In the genomic region with DNA sequence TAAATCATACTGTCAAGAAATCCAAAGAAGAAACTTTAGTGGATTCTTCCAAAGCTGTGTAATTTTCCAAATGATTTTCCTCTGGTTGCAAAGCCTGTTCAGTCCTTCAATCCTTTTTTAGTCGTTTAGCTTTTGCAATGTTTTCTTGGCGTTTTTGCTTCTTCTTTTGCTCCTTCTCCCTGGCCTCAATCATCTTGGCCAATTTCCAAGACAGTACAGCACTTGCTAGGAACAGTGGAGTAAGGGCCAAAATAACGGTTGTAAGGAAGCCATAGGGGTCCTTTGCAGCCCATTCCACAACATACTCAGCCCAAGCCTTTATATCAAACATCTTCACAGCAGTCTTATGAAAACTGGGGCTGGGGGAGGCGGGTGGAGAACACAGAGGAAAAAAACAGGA, we compare ENCODE assay signal across 1 cellular context.
TF ChIP-seq lines count a peak whose summit lies in the region.

No MANE protein-coding gene starts in this region.

TF ChIP-seq in GM12878, 131 proteins besides CTCF, POLR2A, EP300 and RAD21 (continued from another document):
- TF ChIP-seq, protein P1, sequence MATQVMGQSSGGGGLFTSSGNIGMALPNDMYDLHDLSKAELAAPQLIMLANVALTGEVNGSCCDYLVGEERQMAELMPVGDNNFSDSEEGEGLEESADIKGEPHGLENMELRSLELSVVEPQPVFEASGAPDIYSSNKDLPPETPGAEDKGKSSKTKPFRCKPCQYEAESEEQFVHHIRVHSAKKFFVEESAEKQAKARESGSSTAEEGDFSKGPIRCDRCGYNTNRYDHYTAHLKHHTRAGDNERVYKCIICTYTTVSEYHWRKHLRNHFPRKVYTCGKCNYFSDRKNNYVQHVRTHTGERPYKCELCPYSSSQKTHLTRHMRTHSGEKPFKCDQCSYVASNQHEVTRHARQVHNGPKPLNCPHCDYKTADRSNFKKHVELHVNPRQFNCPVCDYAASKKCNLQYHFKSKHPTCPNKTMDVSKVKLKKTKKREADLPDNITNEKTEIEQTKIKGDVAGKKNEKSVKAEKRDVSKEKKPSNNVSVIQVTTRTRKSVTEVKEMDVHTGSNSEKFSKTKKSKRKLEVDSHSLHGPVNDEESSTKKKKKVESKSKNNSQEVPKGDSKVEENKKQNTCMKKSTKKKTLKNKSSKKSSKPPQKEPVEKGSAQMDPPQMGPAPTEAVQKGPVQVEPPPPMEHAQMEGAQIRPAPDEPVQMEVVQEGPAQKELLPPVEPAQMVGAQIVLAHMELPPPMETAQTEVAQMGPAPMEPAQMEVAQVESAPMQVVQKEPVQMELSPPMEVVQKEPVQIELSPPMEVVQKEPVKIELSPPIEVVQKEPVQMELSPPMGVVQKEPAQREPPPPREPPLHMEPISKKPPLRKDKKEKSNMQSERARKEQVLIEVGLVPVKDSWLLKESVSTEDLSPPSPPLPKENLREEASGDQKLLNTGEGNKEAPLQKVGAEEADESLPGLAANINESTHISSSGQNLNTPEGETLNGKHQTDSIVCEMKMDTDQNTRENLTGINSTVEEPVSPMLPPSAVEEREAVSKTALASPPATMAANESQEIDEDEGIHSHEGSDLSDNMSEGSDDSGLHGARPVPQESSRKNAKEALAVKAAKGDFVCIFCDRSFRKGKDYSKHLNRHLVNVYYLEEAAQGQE (IDR thresholded peaks at IDR 0.05; ENCODE audit: low read depth, low read length) = no peak
- TF ChIP-seq JUND (IDR thresholded peaks at IDR 0.05; ENCODE audit: low read depth, low read length) (no peak), ZZZ3 (IDR thresholded peaks at IDR 0.05; ENCODE audit: control insufficient read depth, insufficient read length, low read depth) (no peak), EZH2 (IDR thresholded peaks at IDR 0.05; ENCODE audit: borderline replicate concordance, control insufficient read depth, low read depth, low read length) (no peak), TCF12 (IDR thresholded peaks at IDR 0.05; ENCODE audit: low read depth, low read length) (no peak), DPF2 (IDR thresholded peaks at IDR 0.05) (no peak), BHLHE40 (IDR thresholded peaks at IDR 0.05; ENCODE audit: borderline replicate concordance in 1 of 2, low read depth in 2 of 2, low read length in 1 of 2) (no peak), ZSCAN29 (IDR thresholded peaks at IDR 0.05) (no peak), MYB (IDR thresholded peaks at IDR 0.05; ENCODE audit: borderline replicate concordance, low read depth, low read length) (no peak)
